Comparison of ENCODE assay signal across 8 cellular contexts in genomic region chr3:141452045-141452444, GRCh38. TPM values are rescaled to one million over a fixed set of nuclear protein-coding genes. Genes with fewer than 3 reads are reported as not detected.
DNase-seq lines count a peak whose midpoint lies in the region; ATAC-seq and TF ChIP-seq lines count a peak whose summit lies in the region.

No MANE protein-coding gene starts in this region.

- intact Hi-C loops in CD8-positive, alpha-beta T cell (cut with DNase I, micrococcal nuclease) = loop anchor here (1.0 to 5.0 kb wide), 9 partner anchors 82 to 440 kb away; partner anchors contain the start of gene PXYLP1 (in 1 of the 2)
- intact Hi-C loops in activated T-helper 1 cell treated with anti-CD3 and anti-CD28 coated beads, Interleukin-12 subunit alpha, Interleukin-12 subunit beta, Interleukin-2, Interleukin-4 antibody, amounts not matched to agents 30 ng/mL and 10 ng/mL and 1 ng/mL, durations not matched to agents 14 hours and 24 hours and 36 hours (cut with micrococcal nuclease) = loop anchor here (1.0 kb wide), 1 partner anchor 11 kb away; no protein-coding TSS in a partner anchor
- intact Hi-C loops in heart right ventricle (cut with DNase I) = loop anchor here in 6 of 10 donors (1.0 to 10.0 kb wide), 8 partner anchors 90 to 217 kb away; partner anchors contain the start of gene PXYLP1 (in 2 of the 6)

- H3K27me3 Mint-ChIP-seq in CD8-positive, alpha-beta T cell (ENCODE audit: low read depth) = peaks cover 2% of the 10 kb centered on the region
- H3K27me3 Mint-ChIP-seq in activated T-helper 1 cell treated with anti-CD3 and anti-CD28 coated beads, Interleukin-12 subunit alpha, Interleukin-12 subunit beta, Interleukin-2, Interleukin-4 antibody, amounts not matched to agents 30 ng/mL and 10 ng/mL and 1 ng/mL, durations not matched to agents 14 hours and 24 hours and 36 hours (ENCODE audit: insufficient read depth) = no peaks in the 10 kb centered on the region

- no peak overlapping the region for H3K27ac Mint-ChIP-seq in CD8-positive, alpha-beta T cell
- no peak overlapping the region for H3K27ac Mint-ChIP-seq in activated T-helper 1 cell treated with anti-CD3 and anti-CD28 coated beads, Interleukin-12 subunit alpha, Interleukin-12 subunit beta, Interleukin-2, Interleukin-4 antibody, amounts not matched to agents 30 ng/mL and 10 ng/mL and 1 ng/mL, durations not matched to agents 14 hours and 24 hours and 36 hours

- ATAC-seq in CD8-positive, alpha-beta T cell = peak; percentile 88
- ATAC-seq in GM18502 (IDR thresholded peaks at IDR 0.05; ENCODE audit: poor library complexity, unreplicated experiment) (peak; percentile 77), HG02840 (IDR thresholded peaks at IDR 0.05; ENCODE audit: low FRiP score, unreplicated experiment) (peak; percentile 64), heart right ventricle (peak; percentile 53 to 82 (median 75))

- no peak overlapping the region for H3K27ac ChIP-seq in CD8-positive, alpha-beta T cell (ENCODE audit: low read depth, low read length)
- H3K27ac ChIP-seq in heart right ventricle = peak overlapping the region in 6 of 10 donors; percentile 9 to 59 (median 22)

- H3K36me3 ChIP-seq in CD8-positive, alpha-beta T cell (ENCODE audit: insufficient read depth, low read length) = no peaks in the 10 kb centered on the region
- H3K36me3 ChIP-seq in heart right ventricle = peaks cover 0 to 19% (median 0%) of the 10 kb centered on the region in 9 donors

- H3K9me3 Mint-ChIP-seq in CD8-positive, alpha-beta T cell = no peaks in the 10 kb centered on the region
- H3K9me3 Mint-ChIP-seq in activated T-helper 1 cell treated with anti-CD3 and anti-CD28 coated beads, Interleukin-12 subunit alpha, Interleukin-12 subunit beta, Interleukin-2, Interleukin-4 antibody, amounts not matched to agents 30 ng/mL and 10 ng/mL and 1 ng/mL, durations not matched to agents 14 hours and 24 hours and 36 hours = no peaks in the 10 kb centered on the region

- POLR2A ChIA-PET in CD8-positive, alpha-beta T cell (lab: Charles Lee) = interaction anchor here (0.8 to 2.5 kb wide), 7 partner anchors 35 to 186 kb away, joined by 3 to 13 read pairs (median 4); no protein-coding TSS in a partner anchor

- peak in 3 of 7 experiments; percentile 28 to 55 (median 40) for DNase-seq in CD8-positive, alpha-beta T cell
- DNase-seq in NCI-H2107 treated with DMSO at 0.1 percent for 48 hours (lab: John Stamatoyannopoulos, UW; ENCODE audit: unreplicated experiment) (peak; percentile 31), heart right ventricle (no peak), skeletal muscle cell (ENCODE audit: low read depth) (peak; percentile 38), NCI-H1048 (lab: John Stamatoyannopoulos, UW) (no peak)
- DNase-seq in activated T-helper 1 cell treated with anti-CD3 and anti-CD28 coated beads, Interleukin-12 subunit alpha, Interleukin-12 subunit beta, Interleukin-2, Interleukin-4 antibody, amounts not matched to agents 30 ng/mL and 10 ng/mL and 1 ng/mL, durations not matched to agents 14 hours and 24 hours and 36 hours (ENCODE audit: low spot score) = peak; percentile 26

- peaks cover 7% of the 10 kb centered on the region for H3K4me1 Mint-ChIP-seq in CD8-positive, alpha-beta T cell (ENCODE audit: low read depth)
- peaks cover 18% of the 10 kb centered on the region for H3K4me1 Mint-ChIP-seq in activated T-helper 1 cell treated with anti-CD3 and anti-CD28 coated beads, Interleukin-12 subunit alpha, Interleukin-12 subunit beta, Interleukin-2, Interleukin-4 antibody, amounts not matched to agents 30 ng/mL and 10 ng/mL and 1 ng/mL, durations not matched to agents 14 hours and 24 hours and 36 hours (ENCODE audit: low read depth)

- H3K4me1 ChIP-seq in CD8-positive, alpha-beta T cell (ENCODE audit: insufficient read depth, low read length) = peaks cover 15% of the 10 kb centered on the region
- H3K4me1 ChIP-seq in heart right ventricle = peaks cover 3 to 69% (median 35%) of the 10 kb centered on the region in 9 donors

- no peak overlapping the region for H3K4me3 Mint-ChIP-seq in CD8-positive, alpha-beta T cell
- H3K4me3 Mint-ChIP-seq in activated T-helper 1 cell treated with anti-CD3 and anti-CD28 coated beads, Interleukin-12 subunit alpha, Interleukin-12 subunit beta, Interleukin-2, Interleukin-4 antibody, amounts not matched to agents 30 ng/mL and 10 ng/mL and 1 ng/mL, durations not matched to agents 14 hours and 24 hours and 36 hours = no peak overlapping the region

- no peak overlapping the region for H3K4me3 ChIP-seq in CD8-positive, alpha-beta T cell (ENCODE audit: low read depth, low read length)
- H3K4me3 ChIP-seq in heart right ventricle (no peak overlapping the region), skeletal muscle cell (ENCODE audit: low read depth, low read length) (no peak overlapping the region)

- no peaks in the 10 kb centered on the region for H3K27me3 ChIP-seq in CD8-positive, alpha-beta T cell (ENCODE audit: insufficient read depth, low read length)
- no peaks in the 10 kb centered on the region for H3K27me3 ChIP-seq in heart right ventricle

- TF ChIP-seq CTCF in CD8-positive, alpha-beta T cell (IDR thresholded peaks at IDR 0.05) = peak; percentile 55
- peak; percentile 60 to 91 (median 75) for TF ChIP-seq CTCF in heart right ventricle (IDR thresholded peaks at IDR 0.05)

- CTCF ChIA-PET in CD8-positive, alpha-beta T cell (lab: Charles Lee) = interaction anchor here (0.6 to 12.6 kb wide), 34 partner anchors 9 to 209 kb away, joined by 3 to 283 read pairs (median 5); partner anchors contain the start of gene ZBTB38

- H3K9me3 ChIP-seq in CD8-positive, alpha-beta T cell (ENCODE audit: low read length) = no peaks in the 10 kb centered on the region
- H3K9me3 ChIP-seq in heart right ventricle = no peaks in the 10 kb centered on the region

- peaks cover 11% of the 10 kb centered on the region for H3K36me3 Mint-ChIP-seq in CD8-positive, alpha-beta T cell
- peaks cover 4% of the 10 kb centered on the region for H3K36me3 Mint-ChIP-seq in activated T-helper 1 cell treated with anti-CD3 and anti-CD28 coated beads, Interleukin-12 subunit alpha, Interleukin-12 subunit beta, Interleukin-2, Interleukin-4 antibody, amounts not matched to agents 30 ng/mL and 10 ng/mL and 1 ng/mL, durations not matched to agents 14 hours and 24 hours and 36 hours (ENCODE audit: low read depth)

RNA-seq across cellular contexts. Expression of gene RASA2, which starts 34.8 kb away (rescaled TPM):
- 10 to 100 TPM; 96.3 to 97.4 TPM for total RNA-seq in CD8-positive, alpha-beta T cell
- 37.7 and 39.2 TPM in 2 replicates for total RNA-seq in activated T-helper 1 cell treated with anti-CD3 and anti-CD28 coated beads, Interleukin-12 subunit alpha, Interleukin-12 subunit beta, Interleukin-2, Interleukin-4 antibody, amounts not matched to agents 30 ng/mL and 10 ng/mL and 1 ng/mL, durations not matched to agents 14 hours and 24 hours and 36 hours
- total RNA-seq in heart right ventricle = 1 to 10 TPM; 2.7 to 7.7 (median 5.1) TPM
- 1 to 10 TPM; 1.4 to 6.5 TPM for polyA plus RNA-seq in heart right ventricle

Comparison
In these comparisons a context has a peak if more than half of its experiments do, and no peak if none do; other contexts are left out.
1. DNase-seq: peak in NCI-H2107 treated with DMSO at 0.1 percent for 48 hours (single experiment), activated T-helper 1 cell treated with anti-CD3 and anti-CD28 coated beads, Interleukin-12 subunit alpha, Interleukin-12 subunit beta, Interleukin-2, Interleukin-4 antibody, amounts not matched to agents 30 ng/mL and 10 ng/mL and 1 ng/mL, durations not matched to agents 14 hours and 24 hours and 36 hours (single experiment) and skeletal muscle cell (single experiment); none in heart right ventricle (0 of 2) and NCI-H1048 (single experiment).
2. Peak in every context shown above with its lines, with median percentiles within 50 percentile points of each other: ATAC-seq.